15 cellular contexts compared by ENCODE assay signal in genomic region chr1:19764848-19765247, GRCh38. TPM values are rescaled to one million over a fixed set of nuclear protein-coding genes. Genes with fewer than 3 reads are reported as not detected.
A peak's percentile ranks its signal among the peaks of the same experiment; 100 is the strongest.
DNase-seq lines count a peak whose midpoint lies in the region; ATAC-seq and TF ChIP-seq lines count a peak whose summit lies in the region.
"Had no signal": no experiment of that assay in that cellular context is flagged by ENCODE, and none has a peak within 500 bp of the region (broad histone marks: within the 10 kb centered on the region; RNA-seq: fewer than 3 reads in every experiment).

No MANE protein-coding gene starts in this region.

- no peaks in the 10 kb centered on the region for H3K27me3 ChIP-seq in left lung

- H3K36me3 Mint-ChIP-seq in activated CD8-positive, alpha-beta T cell treated with anti-CD3 and anti-CD28 coated beads for 36 hours (ENCODE audit: low read depth): peaks cover 2% of the 10 kb centered on the region
- H3K36me3 Mint-ChIP-seq: brain had no signal

- H3K4me3 Mint-ChIP-seq in activated CD8-positive, alpha-beta T cell treated with anti-CD3 and anti-CD28 coated beads for 36 hours: no peak overlapping the region
- H3K4me3 Mint-ChIP-seq: brain; CD4-positive, CD25-positive, alpha-beta regulatory T cell; naive thymus-derived CD8-positive, alpha-beta T cell had no signal

- H3K4me1 Mint-ChIP-seq in activated CD8-positive, alpha-beta T cell treated with anti-CD3 and anti-CD28 coated beads for 36 hours (ENCODE audit: low read depth): peaks cover 9% of the 10 kb centered on the region

- ATAC-seq in left lung: peak; percentile 31
- no peak for ATAC-seq in activated CD8-positive, alpha-beta T cell treated with anti-CD3 and anti-CD28 coated beads for 36 hours
- ATAC-seq: HepG2; naive thymus-derived CD8-positive, alpha-beta T cell had no signal

- H3K27ac Mint-ChIP-seq in activated CD8-positive, alpha-beta T cell treated with anti-CD3 and anti-CD28 coated beads for 36 hours: no peak overlapping the region
- H3K27ac Mint-ChIP-seq: naive thymus-derived CD8-positive, alpha-beta T cell had no signal

- TF ChIP-seq CTCF in left lung (IDR thresholded peaks at IDR 0.05): no peak
- no peak for TF ChIP-seq CTCF in activated CD8-positive, alpha-beta T cell treated with anti-CD3 and anti-CD28 coated beads for 36 hours (IDR thresholded peaks at IDR 0.05)

- H3K4me1 ChIP-seq in left lung: no peaks in the 10 kb centered on the region

- POLR2A ChIA-PET in activated CD8-positive, alpha-beta T cell treated with anti-CD3 and anti-CD28 coated beads for 36 hours (lab: Charles Lee): no interaction called here

- H3K9me3 Mint-ChIP-seq in activated CD8-positive, alpha-beta T cell treated with anti-CD3 and anti-CD28 coated beads for 36 hours: no peaks in the 10 kb centered on the region
- H3K9me3 Mint-ChIP-seq: brain; naive thymus-derived CD8-positive, alpha-beta T cell had no signal

- peaks cover 0 to 23% of the 10 kb centered on the region in 2 donors for H3K36me3 ChIP-seq in left lung

- H3K27me3 Mint-ChIP-seq in activated CD8-positive, alpha-beta T cell treated with anti-CD3 and anti-CD28 coated beads for 36 hours: no peaks in the 10 kb centered on the region
- H3K27me3 Mint-ChIP-seq: CD4-positive, CD25-positive, alpha-beta regulatory T cell; naive thymus-derived CD8-positive, alpha-beta T cell had no signal

- in situ Hi-C loops in ACHN (cut with HindIII; ENCODE audit: low pct_ligation_motif_present, low pct_unique_long_range_greater_than_20kb, low sequenced_read_pairs): no loop called here

- intact Hi-C loops in left lung (cut with DNase I): no loop called here
- intact Hi-C loops in activated CD8-positive, alpha-beta T cell treated with anti-CD3 and anti-CD28 coated beads for 36 hours (cut with micrococcal nuclease): loop anchor here (5.0 kb wide), 1 partner anchor 42 kb away; no protein-coding TSS in a partner anchor

- no peaks in the 10 kb centered on the region for H3K9me3 ChIP-seq in left lung

- DNase-seq in ACHN (peak; percentile 26), HT1080 (ENCODE audit: low read depth) (peak; percentile 84), astrocyte of the hippocampus (ENCODE audit: low read depth, low spot score) (peak; percentile 58), left lung (no peak), dedifferentiated amniotic fluid mesenchymal stem cell (ENCODE audit: extremely low spot score) (no peak), GM19240 (ENCODE audit: insufficient read length, low spot score) (no peak), NCI-H2171 treated with DMSO at 0.1 percent for 48 hours (lab: John Stamatoyannopoulos, UW) (no peak)
- DNase-seq in activated CD8-positive, alpha-beta T cell treated with anti-CD3 and anti-CD28 coated beads for 36 hours: no peak
- DNase-seq: naive thymus-derived CD8-positive, alpha-beta T cell; NCI-H1436; NCI-H774 had no signal

- CTCF ChIA-PET in activated CD8-positive, alpha-beta T cell treated with anti-CD3 and anti-CD28 coated beads for 36 hours (lab: Charles Lee): no interaction called here

- no peak overlapping the region for H3K27ac ChIP-seq in left lung

- H3K4me3 ChIP-seq in left lung: no peak overlapping the region

RNA-seq across cellular contexts. Expression of gene TMCO4, which starts 34.9 kb away (rescaled TPM):
- 13.1 and 18.9 TPM in 2 replicates for total RNA-seq in HT1080 (2014; rRNA removed; shearing (Covaris generic))
- 8.9 and 10.0 TPM in 2 replicates for polyA plus RNA-seq in HT1080 (2015; cell fraction: cytosol; rRNA removed)
- 11.9 and 12.6 TPM in 2 replicates for polyA plus RNA-seq in HT1080 (2015; cell fraction: nucleus; rRNA removed)
- 10 to 100 TPM; 21.6 to 22.1 TPM for total RNA-seq in left lung
- total RNA-seq in activated CD8-positive, alpha-beta T cell treated with anti-CD3 and anti-CD28 coated beads for 36 hours: 10 to 100 TPM; 10.8 to 13.2 TPM

RNA-seq across cellular contexts. Expression of gene RNF186, which starts 50.2 kb away (rescaled TPM):
- total RNA-seq in HT1080 (2014; rRNA removed; shearing (Covaris generic)): not detected in 2 replicates
- not detected in 2 replicates for polyA plus RNA-seq in HT1080 (2015; cell fraction: cytosol; rRNA removed)
- not detected in 2 replicates for polyA plus RNA-seq in HT1080 (2015; cell fraction: nucleus; rRNA removed)
- total RNA-seq in left lung: not detected
- total RNA-seq in activated CD8-positive, alpha-beta T cell treated with anti-CD3 and anti-CD28 coated beads for 36 hours: not detected
- total RNA-seq: CD4-positive, CD25-positive, alpha-beta regulatory T cell; H4; naive thymus-derived CD8-positive, alpha-beta T cell had no signal
- polyA plus RNA-seq: CD4-positive, CD25-positive, alpha-beta regulatory T cell; naive thymus-derived CD8-positive, alpha-beta T cell had no signal

Comparison
In these comparisons a context has a peak if more than half of its experiments do, and no peak if none do; other contexts are left out.
1. DNase-seq: peak in ACHN (single experiment), HT1080 (single experiment) and astrocyte of the hippocampus (single experiment); none in left lung (0 of 2), activated CD8-positive, alpha-beta T cell treated with anti-CD3 and anti-CD28 coated beads for 36 hours (single experiment), dedifferentiated amniotic fluid mesenchymal stem cell (single experiment), GM19240 (single experiment) and NCI-H2171 treated with DMSO at 0.1 percent for 48 hours (single experiment).